ENCODE assay signal across 1 cellular context in the genomic region with DNA sequence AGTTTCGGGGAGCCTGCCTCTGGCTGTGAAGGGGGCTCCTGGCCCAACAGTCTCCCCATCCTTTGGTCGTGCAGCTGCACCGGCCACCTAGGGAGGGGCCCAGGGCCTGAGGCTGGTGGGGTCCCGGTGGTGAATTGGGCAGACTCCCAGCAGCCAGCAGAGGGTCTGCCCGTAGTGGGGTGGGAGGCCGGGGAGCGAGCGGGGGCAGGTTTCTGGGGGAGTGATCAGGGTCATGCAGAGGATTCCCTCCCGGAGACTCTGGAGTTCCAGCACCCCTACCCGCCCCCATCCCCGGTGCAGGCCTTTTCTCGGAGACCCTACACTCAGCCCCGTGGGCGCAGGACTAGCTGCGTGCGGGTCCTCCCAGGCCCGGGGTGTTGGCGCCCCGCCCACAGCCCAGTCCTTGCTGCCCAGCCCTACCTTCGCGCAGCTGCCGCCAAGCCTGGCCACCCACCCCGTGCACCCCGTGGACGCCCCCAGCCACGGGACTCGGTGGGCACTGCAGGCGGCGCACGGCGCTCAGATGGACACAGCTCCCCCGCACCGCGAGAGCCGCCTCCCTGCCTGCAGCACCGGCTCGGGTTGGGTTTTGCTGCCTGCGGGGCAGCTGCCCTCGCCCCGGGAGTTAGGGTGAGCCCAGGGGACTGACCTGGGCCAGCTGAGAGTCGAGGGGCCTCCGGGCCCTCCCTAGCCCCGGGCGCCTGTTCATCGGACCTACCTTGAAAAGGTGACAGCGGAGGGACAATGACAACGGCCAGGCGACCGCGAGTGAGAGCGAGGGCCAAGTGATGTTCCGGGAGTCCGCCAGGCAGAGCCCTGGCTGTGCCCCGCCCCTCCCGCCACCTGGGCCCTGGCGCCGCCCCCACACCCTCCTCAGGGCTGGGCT.
TF ChIP-seq lines count a peak whose summit lies in the region.

GNG13 (minus strand) TSS at position 787 of the 886 bp plus-strand sequence. CDS start 1,657 bp downstream, outside the sequence.

TF ChIP-seq in K562, 482 proteins besides CTCF, POLR2A, EP300 and RAD21:
- TF ChIP-seq, protein P1, sequence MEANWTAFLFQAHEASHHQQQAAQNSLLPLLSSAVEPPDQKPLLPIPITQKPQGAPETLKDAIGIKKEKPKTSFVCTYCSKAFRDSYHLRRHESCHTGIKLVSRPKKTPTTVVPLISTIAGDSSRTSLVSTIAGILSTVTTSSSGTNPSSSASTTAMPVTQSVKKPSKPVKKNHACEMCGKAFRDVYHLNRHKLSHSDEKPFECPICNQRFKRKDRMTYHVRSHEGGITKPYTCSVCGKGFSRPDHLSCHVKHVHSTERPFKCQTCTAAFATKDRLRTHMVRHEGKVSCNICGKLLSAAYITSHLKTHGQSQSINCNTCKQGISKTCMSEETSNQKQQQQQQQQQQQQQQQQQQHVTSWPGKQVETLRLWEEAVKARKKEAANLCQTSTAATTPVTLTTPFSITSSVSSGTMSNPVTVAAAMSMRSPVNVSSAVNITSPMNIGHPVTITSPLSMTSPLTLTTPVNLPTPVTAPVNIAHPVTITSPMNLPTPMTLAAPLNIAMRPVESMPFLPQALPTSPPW (CRISPR knock-in tag; IDR thresholded peaks at IDR 0.05): 0 out of 2 replicates have a peak, but pooled peaks have one; percentile 22
- TF ChIP-seq HMG20A (CRISPR knock-in tag; conservative IDR thresholded peaks at IDR 0.05) (no peak), MCM5 (IDR thresholded peaks at IDR 0.05; ENCODE audit: low read depth) (no peak), CCNT2 (IDR thresholded peaks at IDR 0.05; ENCODE audit: borderline replicate concordance, extremely low read depth, insufficient read length, low read depth, low read length) (peak; percentile 52), KDM2B (CRISPR knock-in tag; IDR thresholded peaks at IDR 0.05) (no peak), JUN (IDR thresholded peaks at IDR 0.05; ENCODE audit: borderline replicate concordance, low read depth, low read length) (no peak), JUN (CRISPR knock-in tag; IDR thresholded peaks at IDR 0.05; ENCODE audit: borderline replicate concordance) (no peak), BRD9 (IDR thresholded peaks at IDR 0.05; ENCODE audit: low read depth, partially characterized antibody) (no peak), POLR2G (IDR thresholded peaks at IDR 0.05; ENCODE audit: low read depth, low read length) (peak; percentile 18), PYGO2 (tag; IDR thresholded peaks at IDR 0.05) (no peak), L3MBTL2 (IDR thresholded peaks at IDR 0.05) (no peak)
- TF ChIP-seq, protein P2, sequence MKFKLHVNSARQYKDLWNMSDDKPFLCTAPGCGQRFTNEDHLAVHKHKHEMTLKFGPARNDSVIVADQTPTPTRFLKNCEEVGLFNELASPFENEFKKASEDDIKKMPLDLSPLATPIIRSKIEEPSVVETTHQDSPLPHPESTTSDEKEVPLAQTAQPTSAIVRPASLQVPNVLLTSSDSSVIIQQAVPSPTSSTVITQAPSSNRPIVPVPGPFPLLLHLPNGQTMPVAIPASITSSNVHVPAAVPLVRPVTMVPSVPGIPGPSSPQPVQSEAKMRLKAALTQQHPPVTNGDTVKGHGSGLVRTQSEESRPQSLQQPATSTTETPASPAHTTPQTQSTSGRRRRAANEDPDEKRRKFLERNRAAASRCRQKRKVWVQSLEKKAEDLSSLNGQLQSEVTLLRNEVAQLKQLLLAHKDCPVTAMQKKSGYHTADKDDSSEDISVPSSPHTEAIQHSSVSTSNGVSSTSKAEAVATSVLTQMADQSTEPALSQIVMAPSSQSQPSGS (CRISPR knock-in tag; IDR thresholded peaks at IDR 0.05): no peak
- TF ChIP-seq, protein P3, sequence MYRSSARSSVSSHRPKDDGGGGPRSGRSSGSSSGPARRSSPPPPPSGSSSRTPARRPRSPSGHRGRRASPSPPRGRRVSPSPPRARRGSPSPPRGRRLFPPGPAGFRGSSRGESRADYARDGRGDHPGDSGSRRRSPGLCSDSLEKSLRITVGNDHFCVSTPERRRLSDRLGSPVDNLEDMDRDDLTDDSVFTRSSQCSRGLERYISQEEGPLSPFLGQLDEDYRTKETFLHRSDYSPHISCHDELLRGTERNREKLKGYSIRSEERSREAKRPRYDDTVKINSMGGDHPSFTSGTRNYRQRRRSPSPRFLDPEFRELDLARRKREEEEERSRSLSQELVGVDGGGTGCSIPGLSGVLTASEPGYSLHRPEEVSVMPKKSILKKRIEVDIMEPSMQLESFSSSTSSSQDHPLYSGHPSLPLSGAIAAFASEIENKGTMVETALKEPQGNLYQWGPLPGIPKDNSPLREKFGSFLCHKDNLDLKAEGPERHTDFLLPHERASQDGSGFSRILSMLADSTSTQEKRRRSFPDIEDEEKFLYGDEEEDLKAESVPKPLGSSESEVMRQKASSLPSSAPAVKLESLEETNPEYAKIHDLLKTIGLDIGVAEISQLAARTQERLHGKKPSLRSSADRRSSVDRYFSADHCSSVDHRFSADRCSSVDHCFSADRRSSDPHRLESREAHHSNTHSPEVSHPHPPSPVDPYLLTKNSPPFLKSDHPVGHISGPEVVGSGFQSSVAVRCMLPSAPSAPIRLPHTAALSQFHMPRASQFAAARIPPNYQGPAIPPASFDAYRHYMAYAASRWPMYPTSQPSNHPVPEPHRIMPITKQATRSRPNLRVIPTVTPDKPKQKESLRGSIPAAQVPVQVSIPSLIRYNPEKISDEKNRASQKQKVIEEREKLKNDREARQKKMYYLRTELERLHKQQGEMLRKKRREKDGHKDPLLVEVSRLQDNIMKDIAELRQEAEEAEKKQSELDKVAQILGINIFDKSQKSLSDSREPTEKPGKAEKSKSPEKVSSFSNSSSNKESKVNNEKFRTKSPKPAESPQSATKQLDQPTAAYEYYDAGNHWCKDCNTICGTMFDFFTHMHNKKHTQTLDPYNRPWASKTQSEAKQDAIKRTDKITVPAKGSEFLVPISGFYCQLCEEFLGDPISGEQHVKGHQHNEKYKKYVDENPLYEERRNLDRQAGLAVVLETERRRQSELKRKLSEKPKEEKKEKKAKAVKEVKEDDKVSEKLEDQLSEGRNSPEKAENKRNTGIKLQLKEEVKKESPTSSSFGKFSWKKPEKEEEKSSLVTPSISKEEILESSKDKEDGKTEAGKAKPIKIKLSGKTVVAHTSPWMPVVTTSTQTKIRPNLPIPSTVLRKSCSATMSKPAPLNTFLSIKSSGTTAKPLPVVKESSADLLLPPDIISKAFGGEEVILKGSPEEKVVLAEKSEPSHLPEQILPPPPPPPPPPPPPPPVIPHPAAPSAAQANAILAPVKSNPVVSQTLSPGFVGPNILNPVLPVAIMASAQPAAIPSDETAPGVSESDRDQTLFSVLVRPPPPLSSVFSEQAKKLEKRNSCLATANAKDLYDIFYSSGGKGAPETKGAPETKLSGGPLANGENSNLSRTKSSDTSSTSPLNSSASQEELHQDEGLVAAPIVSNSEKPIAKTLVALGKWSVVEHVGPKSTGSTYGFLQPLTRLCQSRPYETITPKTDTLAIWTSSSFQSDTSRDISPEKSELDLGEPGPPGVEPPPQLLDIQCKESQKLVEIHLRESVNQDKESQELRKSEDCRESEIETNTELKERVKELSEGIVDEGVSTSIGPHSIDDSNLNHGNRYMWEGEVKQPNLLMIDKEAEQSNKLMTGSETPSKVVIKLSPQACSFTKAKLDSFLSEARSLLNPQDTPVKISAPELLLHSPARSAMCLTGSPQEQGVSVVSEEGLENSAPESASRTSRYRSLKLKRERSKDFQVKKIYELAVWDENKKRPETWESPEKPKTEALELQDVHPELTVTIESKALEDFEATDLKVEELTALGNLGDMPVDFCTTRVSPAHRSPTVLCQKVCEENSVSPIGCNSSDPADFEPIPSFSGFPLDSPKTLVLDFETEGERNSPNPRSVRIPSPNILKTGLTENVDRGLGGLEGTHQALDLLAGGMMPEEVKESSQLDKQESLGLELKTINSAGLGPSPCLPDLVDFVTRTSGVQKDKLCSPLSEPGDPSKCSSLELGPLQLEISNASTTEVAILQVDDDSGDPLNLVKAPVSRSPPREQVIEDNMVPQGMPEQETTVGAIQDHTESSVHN (IDR thresholded peaks at IDR 0.05; ENCODE audit: borderline replicate concordance in 1 of 2, low read depth in 1 of 2): no peak
- TF ChIP-seq, protein P4, sequence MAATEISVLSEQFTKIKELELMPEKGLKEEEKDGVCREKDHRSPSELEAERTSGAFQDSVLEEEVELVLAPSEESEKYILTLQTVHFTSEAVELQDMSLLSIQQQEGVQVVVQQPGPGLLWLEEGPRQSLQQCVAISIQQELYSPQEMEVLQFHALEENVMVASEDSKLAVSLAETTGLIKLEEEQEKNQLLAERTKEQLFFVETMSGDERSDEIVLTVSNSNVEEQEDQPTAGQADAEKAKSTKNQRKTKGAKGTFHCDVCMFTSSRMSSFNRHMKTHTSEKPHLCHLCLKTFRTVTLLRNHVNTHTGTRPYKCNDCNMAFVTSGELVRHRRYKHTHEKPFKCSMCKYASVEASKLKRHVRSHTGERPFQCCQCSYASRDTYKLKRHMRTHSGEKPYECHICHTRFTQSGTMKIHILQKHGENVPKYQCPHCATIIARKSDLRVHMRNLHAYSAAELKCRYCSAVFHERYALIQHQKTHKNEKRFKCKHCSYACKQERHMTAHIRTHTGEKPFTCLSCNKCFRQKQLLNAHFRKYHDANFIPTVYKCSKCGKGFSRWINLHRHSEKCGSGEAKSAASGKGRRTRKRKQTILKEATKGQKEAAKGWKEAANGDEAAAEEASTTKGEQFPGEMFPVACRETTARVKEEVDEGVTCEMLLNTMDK (IDR thresholded peaks at IDR 0.05; ENCODE audit: borderline replicate concordance, insufficient read depth, low read depth, low read length, poor library complexity, severe bottlenecking): no peak
TF ChIP-seq in K562: peak in this region for 3.
